ENCODE assay signal across 1 cellular context in genomic region chr15:79310985-79311900, GRCh38.
A peak's percentile ranks its signal among the peaks of the same experiment; 100 is the strongest.
TF ChIP-seq lines count a peak whose summit lies in the region.

Gene TMED3 (plus strand): TSS chr15:79311112. CDS start chr15:79311250, 138 bp downstream.

TF ChIP-seq in HepG2, 621 proteins besides CTCF, POLR2A, EP300 and RAD21 (continued from another document and continues in another):
- TF ChIP-seq, protein P1, sequence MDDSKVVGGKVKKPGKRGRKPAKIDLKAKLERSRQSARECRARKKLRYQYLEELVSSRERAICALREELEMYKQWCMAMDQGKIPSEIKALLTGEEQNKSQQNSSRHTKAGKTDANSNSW (CRISPR knock-in tag; IDR thresholded peaks at IDR 0.05; ENCODE audit: borderline replicate concordance) = peak; percentile 87; the same call in 1 of the 2 replicates
- TF ChIP-seq ZNF251 (CRISPR knock-in tag; IDR thresholded peaks at IDR 0.05) (peak; percentile 82), MAX (IDR thresholded peaks at IDR 0.05) (peak; percentile 53; the same call in 1 of the 2 replicates), FOXP4 (CRISPR knock-in tag; IDR thresholded peaks at IDR 0.05) (0 out of 2 replicates have a peak, but pooled peaks have one; percentile 11), ZNF766 (CRISPR knock-in tag; IDR thresholded peaks at IDR 0.05; ENCODE audit: borderline replicate concordance) (peak; percentile 65), FOSL1 (CRISPR knock-in tag; IDR thresholded peaks at IDR 0.05; ENCODE audit: borderline replicate concordance) (no peak), ZNF564 (CRISPR knock-in tag; IDR thresholded peaks at IDR 0.05) (peak; percentile 26; the same call in 1 of the 2 replicates), BCL3 (CRISPR knock-in tag; IDR thresholded peaks at IDR 0.05) (peak; percentile 95; the same call in 1 of the 2 replicates), ZNF567 (CRISPR knock-in tag; IDR thresholded peaks at IDR 0.05; ENCODE audit: borderline replicate concordance) (peak; percentile 81; the same call in 1 of the 2 replicates), NR2F2 (IDR thresholded peaks at IDR 0.05; ENCODE audit: borderline replicate concordance, low read depth) (no peak), JUN (CRISPR knock-in tag; IDR thresholded peaks at IDR 0.05) (no peak), RXRB (CRISPR knock-in tag; IDR thresholded peaks at IDR 0.05; ENCODE audit: borderline replicate concordance) (peak; percentile 19; the same call in 1 of the 2 replicates), POLR2AphosphoS5 (IDR thresholded peaks at IDR 0.05; ENCODE audit: low read depth, low read length) (peak; percentile 77), ARHGAP35 (CRISPR knock-in tag; IDR thresholded peaks at IDR 0.05; ENCODE audit: borderline replicate concordance) (peak; percentile 40; the same call in 1 of the 2 replicates), ZNF552 (CRISPR knock-in tag; IDR thresholded peaks at IDR 0.05; ENCODE audit: borderline replicate concordance) (no peak), KLF11 (CRISPR knock-in tag; IDR thresholded peaks at IDR 0.05) (no peak), NFYB (CRISPR knock-in tag; IDR thresholded peaks at IDR 0.05) (0 out of 2 replicates have a peak, but pooled peaks have one; percentile 18), PHF21A (CRISPR knock-in tag; IDR thresholded peaks at IDR 0.05) (peak; percentile 76), SKI (IDR thresholded peaks at IDR 0.05; ENCODE audit: partially characterized antibody) (peak; percentile 29), THAP11 (CRISPR knock-in tag; IDR thresholded peaks at IDR 0.05) (peak; percentile 75), GATA4 (IDR thresholded peaks at IDR 0.05; ENCODE audit: borderline replicate concordance, low read depth) (peak; percentile 38; the same call in 1 of the 2 replicates), CCDC6 (CRISPR knock-in tag; IDR thresholded peaks at IDR 0.05) (peak; percentile 59; the same call in 1 of the 2 replicates), ZNF580 (CRISPR knock-in tag; IDR thresholded peaks at IDR 0.05; ENCODE audit: borderline replicate concordance, low read depth) (peak; percentile 46; the same call in 1 of the 2 replicates), GABPB1 (CRISPR knock-in tag; IDR thresholded peaks at IDR 0.05) (peak; percentile 89), ZNF572 (CRISPR knock-in tag; IDR thresholded peaks at IDR 0.05) (0 out of 2 replicates have a peak, but pooled peaks have one; percentile 76), KDM5A (IDR thresholded peaks at IDR 0.05; ENCODE audit: borderline replicate concordance, low read length) (peak; percentile 50; the same call in 1 of the 2 replicates), ZNF788 (CRISPR knock-in tag; IDR thresholded peaks at IDR 0.05; ENCODE audit: borderline replicate concordance) (peak; percentile 81; the same call in 1 of the 2 replicates)
- TF ChIP-seq, protein P2, sequence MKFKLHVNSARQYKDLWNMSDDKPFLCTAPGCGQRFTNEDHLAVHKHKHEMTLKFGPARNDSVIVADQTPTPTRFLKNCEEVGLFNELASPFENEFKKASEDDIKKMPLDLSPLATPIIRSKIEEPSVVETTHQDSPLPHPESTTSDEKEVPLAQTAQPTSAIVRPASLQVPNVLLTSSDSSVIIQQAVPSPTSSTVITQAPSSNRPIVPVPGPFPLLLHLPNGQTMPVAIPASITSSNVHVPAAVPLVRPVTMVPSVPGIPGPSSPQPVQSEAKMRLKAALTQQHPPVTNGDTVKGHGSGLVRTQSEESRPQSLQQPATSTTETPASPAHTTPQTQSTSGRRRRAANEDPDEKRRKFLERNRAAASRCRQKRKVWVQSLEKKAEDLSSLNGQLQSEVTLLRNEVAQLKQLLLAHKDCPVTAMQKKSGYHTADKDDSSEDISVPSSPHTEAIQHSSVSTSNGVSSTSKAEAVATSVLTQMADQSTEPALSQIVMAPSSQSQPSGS (CRISPR knock-in tag; IDR thresholded peaks at IDR 0.05) = 0 out of 2 replicates have a peak, but pooled peaks have one; percentile 13
- TF ChIP-seq, protein P3, sequence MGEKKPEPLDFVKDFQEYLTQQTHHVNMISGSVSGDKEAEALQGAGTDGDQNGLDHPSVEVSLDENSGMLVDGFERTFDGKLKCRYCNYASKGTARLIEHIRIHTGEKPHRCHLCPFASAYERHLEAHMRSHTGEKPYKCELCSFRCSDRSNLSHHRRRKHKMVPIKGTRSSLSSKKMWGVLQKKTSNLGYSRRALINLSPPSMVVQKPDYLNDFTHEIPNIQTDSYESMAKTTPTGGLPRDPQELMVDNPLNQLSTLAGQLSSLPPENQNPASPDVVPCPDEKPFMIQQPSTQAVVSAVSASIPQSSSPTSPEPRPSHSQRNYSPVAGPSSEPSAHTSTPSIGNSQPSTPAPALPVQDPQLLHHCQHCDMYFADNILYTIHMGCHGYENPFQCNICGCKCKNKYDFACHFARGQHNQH (CRISPR knock-in tag; IDR thresholded peaks at IDR 0.05) = peak; percentile 83
- TF ChIP-seq, protein P4, sequence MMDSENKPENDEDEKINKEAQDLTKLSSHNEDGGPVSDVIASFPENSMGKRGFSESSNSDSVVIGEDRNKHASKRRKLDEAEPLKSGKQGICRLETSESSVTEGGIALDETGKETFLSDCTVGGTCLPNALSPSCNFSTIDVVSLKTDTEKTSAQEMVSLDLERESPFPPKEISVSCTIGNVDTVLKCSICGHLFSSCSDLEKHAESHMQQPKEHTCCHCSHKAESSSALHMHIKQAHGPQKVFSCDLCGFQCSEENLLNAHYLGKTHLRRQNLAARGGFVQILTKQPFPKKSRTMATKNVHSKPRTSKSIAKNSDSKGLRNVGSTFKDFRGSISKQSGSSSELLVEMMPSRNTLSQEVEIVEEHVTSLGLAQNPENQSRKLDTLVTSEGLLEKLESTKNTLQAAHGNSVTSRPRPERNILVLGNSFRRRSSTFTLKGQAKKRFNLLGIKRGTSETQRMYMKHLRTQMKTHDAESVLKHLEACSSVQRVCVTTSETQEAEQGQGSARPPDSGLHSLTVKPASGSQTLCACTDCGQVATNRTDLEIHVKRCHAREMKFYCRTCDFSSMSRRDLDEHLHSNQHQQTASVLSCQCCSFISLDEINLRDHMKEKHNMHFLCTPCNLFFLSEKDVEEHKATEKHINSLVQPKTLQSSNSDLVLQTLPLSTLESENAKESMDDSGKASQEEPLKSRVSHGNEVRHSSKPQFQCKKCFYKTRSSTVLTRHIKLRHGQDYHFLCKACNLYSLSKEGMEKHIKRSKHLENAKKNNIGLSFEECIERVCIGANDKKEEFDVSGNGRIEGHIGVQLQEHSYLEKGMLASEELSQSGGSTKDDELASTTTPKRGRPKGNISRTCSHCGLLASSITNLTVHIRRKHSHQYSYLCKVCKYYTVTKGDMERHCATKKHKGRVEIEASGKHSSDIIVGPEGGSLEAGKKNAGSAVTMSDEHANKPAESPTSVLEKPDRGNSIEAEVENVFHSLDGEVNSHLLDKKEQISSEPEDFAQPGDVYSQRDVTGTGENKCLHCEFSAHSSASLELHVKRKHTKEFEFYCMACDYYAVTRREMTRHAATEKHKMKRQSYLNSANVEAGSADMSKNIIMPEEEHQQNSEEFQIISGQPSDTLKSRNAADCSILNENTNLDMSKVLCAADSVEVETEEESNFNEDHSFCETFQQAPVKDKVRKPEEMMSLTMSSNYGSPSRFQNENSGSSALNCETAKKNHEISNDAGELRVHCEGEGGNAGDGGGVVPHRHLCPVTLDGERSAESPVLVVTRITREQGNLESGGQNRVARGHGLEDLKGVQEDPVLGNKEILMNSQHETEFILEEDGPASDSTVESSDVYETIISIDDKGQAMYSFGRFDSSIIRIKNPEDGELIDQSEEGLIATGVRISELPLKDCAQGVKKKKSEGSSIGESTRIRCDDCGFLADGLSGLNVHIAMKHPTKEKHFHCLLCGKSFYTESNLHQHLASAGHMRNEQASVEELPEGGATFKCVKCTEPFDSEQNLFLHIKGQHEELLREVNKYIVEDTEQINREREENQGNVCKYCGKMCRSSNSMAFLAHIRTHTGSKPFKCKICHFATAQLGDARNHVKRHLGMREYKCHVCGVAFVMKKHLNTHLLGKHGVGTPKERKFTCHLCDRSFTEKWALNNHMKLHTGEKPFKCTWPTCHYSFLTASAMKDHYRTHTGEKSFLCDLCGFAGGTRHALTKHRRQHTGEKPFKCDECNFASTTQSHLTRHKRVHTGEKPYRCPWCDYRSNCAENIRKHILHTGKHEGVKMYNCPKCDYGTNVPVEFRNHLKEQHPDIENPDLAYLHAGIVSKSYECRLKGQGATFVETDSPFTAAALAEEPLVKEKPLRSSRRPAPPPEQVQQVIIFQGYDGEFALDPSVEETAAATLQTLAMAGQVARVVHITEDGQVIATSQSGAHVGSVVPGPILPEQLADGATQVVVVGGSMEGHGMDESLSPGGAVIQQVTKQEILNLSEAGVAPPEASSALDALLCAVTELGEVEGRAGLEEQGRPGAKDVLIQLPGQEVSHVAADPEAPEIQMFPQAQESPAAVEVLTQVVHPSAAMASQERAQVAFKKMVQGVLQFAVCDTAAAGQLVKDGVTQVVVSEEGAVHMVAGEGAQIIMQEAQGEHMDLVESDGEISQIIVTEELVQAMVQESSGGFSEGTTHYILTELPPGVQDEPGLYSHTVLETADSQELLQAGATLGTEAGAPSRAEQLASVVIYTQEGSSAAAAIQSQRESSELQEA (CRISPR knock-in tag; IDR thresholded peaks at IDR 0.05; ENCODE audit: not compliant biosample characterization) = no peak
- TF ChIP-seq, protein P5, sequence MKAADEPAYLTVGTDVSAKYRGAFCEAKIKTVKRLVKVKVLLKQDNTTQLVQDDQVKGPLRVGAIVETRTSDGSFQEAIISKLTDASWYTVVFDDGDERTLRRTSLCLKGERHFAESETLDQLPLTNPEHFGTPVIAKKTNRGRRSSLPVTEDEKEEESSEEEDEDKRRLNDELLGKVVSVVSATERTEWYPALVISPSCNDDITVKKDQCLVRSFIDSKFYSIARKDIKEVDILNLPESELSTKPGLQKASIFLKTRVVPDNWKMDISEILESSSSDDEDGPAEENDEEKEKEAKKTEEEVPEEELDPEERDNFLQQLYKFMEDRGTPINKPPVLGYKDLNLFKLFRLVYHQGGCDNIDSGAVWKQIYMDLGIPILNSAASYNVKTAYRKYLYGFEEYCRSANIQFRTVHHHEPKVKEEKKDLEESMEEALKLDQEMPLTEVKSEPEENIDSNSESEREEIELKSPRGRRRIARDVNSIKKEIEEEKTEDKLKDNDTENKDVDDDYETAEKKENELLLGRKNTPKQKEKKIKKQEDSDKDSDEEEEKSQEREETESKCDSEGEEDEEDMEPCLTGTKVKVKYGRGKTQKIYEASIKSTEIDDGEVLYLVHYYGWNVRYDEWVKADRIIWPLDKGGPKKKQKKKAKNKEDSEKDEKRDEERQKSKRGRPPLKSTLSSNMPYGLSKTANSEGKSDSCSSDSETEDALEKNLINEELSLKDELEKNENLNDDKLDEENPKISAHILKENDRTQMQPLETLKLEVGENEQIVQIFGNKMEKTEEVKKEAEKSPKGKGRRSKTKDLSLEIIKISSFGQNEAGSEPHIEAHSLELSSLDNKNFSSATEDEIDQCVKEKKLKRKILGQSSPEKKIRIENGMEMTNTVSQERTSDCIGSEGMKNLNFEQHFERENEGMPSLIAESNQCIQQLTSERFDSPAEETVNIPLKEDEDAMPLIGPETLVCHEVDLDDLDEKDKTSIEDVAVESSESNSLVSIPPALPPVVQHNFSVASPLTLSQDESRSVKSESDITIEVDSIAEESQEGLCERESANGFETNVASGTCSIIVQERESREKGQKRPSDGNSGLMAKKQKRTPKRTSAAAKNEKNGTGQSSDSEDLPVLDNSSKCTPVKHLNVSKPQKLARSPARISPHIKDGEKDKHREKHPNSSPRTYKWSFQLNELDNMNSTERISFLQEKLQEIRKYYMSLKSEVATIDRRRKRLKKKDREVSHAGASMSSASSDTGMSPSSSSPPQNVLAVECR (CRISPR knock-in tag; IDR thresholded peaks at IDR 0.05; ENCODE audit: borderline replicate concordance) = peak; percentile 82; the same call in 1 of the 2 replicates
